In the genomic region with DNA sequence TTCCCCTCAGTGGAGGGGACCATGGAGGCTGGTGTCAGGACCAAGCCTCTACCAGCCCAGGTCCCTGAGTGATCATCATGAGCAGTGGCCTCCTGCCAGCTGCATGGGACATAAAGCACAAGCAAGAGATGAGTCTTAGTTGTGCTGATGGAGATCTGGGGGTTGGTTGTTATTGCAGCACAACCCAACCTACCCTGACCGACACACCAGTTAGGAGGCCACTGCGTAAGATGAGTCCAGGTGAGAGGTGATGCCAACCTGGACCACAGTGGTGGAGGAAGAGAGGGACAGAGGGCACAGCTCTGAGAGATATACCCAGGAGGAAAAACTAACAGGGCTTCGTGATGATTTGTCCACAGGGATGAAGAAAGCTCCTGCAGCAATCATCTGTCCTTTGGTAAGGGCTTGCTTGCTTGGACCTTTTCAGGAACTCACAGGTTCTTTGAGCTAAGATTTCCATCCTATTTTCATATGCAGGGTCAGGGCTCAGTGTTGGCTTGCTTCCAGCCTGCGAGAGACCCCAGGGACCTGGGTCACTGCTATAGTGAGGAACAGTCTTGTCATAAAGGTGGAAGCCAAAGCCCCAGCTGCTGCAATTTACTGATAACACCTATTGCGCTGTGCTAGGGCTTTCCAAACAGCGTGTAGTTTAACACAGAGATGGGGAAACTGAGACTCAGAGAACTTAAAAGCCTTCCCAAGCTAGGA, we compare ENCODE assay signal across 20 cellular contexts. TPM values are rescaled to one million over a fixed set of nuclear protein-coding genes. Genes with fewer than 3 reads are reported as not detected.
DNase-seq lines count a peak whose midpoint lies in the region; ATAC-seq, FAIRE-seq and TF ChIP-seq lines count a peak whose summit lies in the region.
"Had no signal": no experiment of that assay in that cellular context is flagged by ENCODE, and none has a peak within 500 bp of the region (broad histone marks: within the 10 kb centered on the region; RNA-seq: fewer than 3 reads in every experiment).

No MANE protein-coding gene starts in this region.

- TF ChIP-seq POLR2A in GM12892 (IDR thresholded peaks at IDR 0.05; ENCODE audit: low read depth, low read length), result no peak

- intact Hi-C loops in Right ventricle myocardium superior (cut with DNase I), result no loop called here
- intact Hi-C loops in cardiac septum (cut with DNase I), result no loop called here

- FAIRE-seq in bronchial epithelial cell (lab: Jason Lieb, UNC) (peak; percentile 23), GM12892 (lab: Jason Lieb, UNC) (no peak)
- FAIRE-seq: D721Med, G401.6, GM12891, GM18507, H54, HTR-8/SVneo had no signal

- ATAC-seq in Right ventricle myocardium superior (ENCODE audit: poor library complexity) (peak; percentile 12), HG02759 (IDR thresholded peaks at IDR 0.05; ENCODE audit: unreplicated experiment) (no peak), GM19463 (IDR thresholded peaks at IDR 0.05; ENCODE audit: unreplicated experiment) (no peak)
- ATAC-seq: GM23338 had no signal

- TF ChIP-seq CTCF in bronchial epithelial cell (IDR thresholded peaks at IDR 0.05; ENCODE audit: insufficient read depth, low read length, severe bottlenecking), result no peak

- no peak overlapping the region for H3K4me3 ChIP-seq in bronchial epithelial cell (ENCODE audit: low read depth, low read length)
- H3K4me3 ChIP-seq: GM23338 had no signal

- peaks cover 7% of the 10 kb centered on the region for H3K27me3 ChIP-seq in bronchial epithelial cell (ENCODE audit: control insufficient read depth, insufficient read depth, low read length)

- no peaks in the 10 kb centered on the region for H3K36me3 ChIP-seq in bronchial epithelial cell (ENCODE audit: control insufficient read depth, insufficient read depth, low read length)

- DNase-seq in Right ventricle myocardium superior (no peak), cardiac septum (ENCODE audit: low spot score) (no peak), NCI-H1694 (lab: John Stamatoyannopoulos, UW) (peak; percentile 28), bronchial epithelial cell (ENCODE audit: low read depth) (no peak), GM12892 (ENCODE audit: insufficient read length) (no peak)
- DNase-seq: 8988T; C1 segment of cervical spinal cord; CD4-positive, CD25-positive, alpha-beta regulatory T cell; CD8-positive, alpha-beta memory T cell; COR-L47; HCEC 1CT had no signal

RNA-seq across cellular contexts. Expression of a gene that starts 8.1 kb away (rescaled TPM):
- not detected for total RNA-seq in Right ventricle myocardium superior
- 0.11 TPM for total RNA-seq in cardiac septum
- total RNA-seq in bronchial epithelial cell, result under 0.01 TPM in 1 of 2 replicates, not detected in the other
- polyA plus RNA-seq in GM12892 (2012; ENCODE audit: missing spikeins), result 4.3 TPM
- total RNA-seq: CD4-positive, CD25-positive, alpha-beta regulatory T cell; CD8-positive, alpha-beta memory T cell had no signal
- polyA plus RNA-seq: CD4-positive, CD25-positive, alpha-beta regulatory T cell; CD8-positive, alpha-beta memory T cell had no signal
